Comparison of ENCODE assay signal across 1 cellular context in the genomic region with DNA sequence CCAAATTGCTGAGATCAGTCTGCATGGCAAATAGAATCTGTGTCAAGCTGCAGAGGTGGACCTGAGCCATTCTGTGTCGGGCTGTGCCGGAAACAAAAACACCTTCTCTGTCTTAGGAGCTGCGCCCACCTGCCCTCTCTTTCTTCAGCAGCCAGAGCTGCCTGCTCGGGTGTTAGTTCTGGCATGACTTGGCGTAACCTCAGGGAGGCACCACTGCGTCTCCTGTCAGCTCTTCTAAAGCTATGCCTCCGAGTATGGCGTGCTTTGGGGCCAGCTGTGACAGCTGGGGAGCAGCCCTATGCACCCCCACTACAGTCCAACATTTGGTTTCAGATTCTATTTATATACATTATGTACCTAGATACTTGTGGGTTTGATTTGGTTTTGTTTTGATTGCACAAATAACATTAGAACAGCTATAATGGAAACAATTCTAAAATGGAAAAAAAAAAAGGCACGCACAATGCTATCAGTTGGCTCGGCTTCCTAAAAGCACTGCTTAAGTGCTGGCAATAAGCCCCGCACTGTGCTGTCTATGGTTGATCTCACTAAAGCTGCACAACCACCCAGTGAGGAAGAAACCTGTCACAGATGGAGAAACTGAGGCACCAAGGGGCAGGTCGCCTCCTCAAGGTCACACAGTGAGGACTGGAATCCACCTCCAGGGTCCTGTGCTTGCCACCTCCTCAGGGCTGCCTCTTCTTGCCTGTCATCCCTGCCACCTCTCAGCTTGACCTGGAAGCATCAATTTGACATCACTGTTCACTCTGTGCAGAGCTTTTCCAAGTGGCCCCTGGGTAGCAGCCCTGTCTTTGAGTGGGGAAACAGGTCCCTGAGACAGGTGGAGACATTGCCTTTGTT.
TF ChIP-seq lines count a peak whose summit lies in the region.

No MANE protein-coding gene starts in this region.

TF ChIP-seq in H1, 55 proteins besides CTCF, POLR2A, EP300 and RAD21:
- TF ChIP-seq ZNF274 (IDR thresholded peaks at IDR 0.05; ENCODE audit: borderline replicate concordance, extremely low read depth, low read length): no peak
- TF ChIP-seq POU5F1 (IDR thresholded peaks at IDR 0.05; ENCODE audit: low read depth, low read length): no peak
- TF ChIP-seq CBX5 (IDR thresholded peaks at IDR 0.05; ENCODE audit: low read depth, low read length): no peak
- TF ChIP-seq, protein P1, sequence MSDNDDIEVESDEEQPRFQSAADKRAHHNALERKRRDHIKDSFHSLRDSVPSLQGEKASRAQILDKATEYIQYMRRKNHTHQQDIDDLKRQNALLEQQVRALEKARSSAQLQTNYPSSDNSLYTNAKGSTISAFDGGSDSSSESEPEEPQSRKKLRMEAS (IDR thresholded peaks at IDR 0.05): no peak
- TF ChIP-seq ASH2L (IDR thresholded peaks at IDR 0.05; ENCODE audit: low read length): no peak
- TF ChIP-seq SRF (IDR thresholded peaks at IDR 0.05; ENCODE audit: low read depth, low read length): no peak
- TF ChIP-seq, protein P2, sequence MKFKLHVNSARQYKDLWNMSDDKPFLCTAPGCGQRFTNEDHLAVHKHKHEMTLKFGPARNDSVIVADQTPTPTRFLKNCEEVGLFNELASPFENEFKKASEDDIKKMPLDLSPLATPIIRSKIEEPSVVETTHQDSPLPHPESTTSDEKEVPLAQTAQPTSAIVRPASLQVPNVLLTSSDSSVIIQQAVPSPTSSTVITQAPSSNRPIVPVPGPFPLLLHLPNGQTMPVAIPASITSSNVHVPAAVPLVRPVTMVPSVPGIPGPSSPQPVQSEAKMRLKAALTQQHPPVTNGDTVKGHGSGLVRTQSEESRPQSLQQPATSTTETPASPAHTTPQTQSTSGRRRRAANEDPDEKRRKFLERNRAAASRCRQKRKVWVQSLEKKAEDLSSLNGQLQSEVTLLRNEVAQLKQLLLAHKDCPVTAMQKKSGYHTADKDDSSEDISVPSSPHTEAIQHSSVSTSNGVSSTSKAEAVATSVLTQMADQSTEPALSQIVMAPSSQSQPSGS (IDR thresholded peaks at IDR 0.05; ENCODE audit: low read length): no peak
- TF ChIP-seq, protein P3, sequence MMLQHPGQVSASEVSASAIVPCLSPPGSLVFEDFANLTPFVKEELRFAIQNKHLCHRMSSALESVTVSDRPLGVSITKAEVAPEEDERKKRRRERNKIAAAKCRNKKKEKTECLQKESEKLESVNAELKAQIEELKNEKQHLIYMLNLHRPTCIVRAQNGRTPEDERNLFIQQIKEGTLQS (IDR thresholded peaks at IDR 0.05; ENCODE audit: insufficient read depth, low read depth, low read length): no peak
- no peak for TF ChIP-seq HDAC2 (IDR thresholded peaks at IDR 0.05; ENCODE audit: borderline replicate concordance in 1 of 2, low read depth in 2 of 2, low read length in 2 of 2)
- no peak for TF ChIP-seq SUZ12 (IDR thresholded peaks at IDR 0.05; ENCODE audit: low read length)
- TF ChIP-seq CEBPB (IDR thresholded peaks at IDR 0.05; ENCODE audit: low read depth, low read length): no peak
- TF ChIP-seq CHD2 (IDR thresholded peaks at IDR 0.05; ENCODE audit: low read length): no peak
- no peak for TF ChIP-seq TEAD4 (IDR thresholded peaks at IDR 0.05; ENCODE audit: low read depth, low read length)
- TF ChIP-seq, protein P4, sequence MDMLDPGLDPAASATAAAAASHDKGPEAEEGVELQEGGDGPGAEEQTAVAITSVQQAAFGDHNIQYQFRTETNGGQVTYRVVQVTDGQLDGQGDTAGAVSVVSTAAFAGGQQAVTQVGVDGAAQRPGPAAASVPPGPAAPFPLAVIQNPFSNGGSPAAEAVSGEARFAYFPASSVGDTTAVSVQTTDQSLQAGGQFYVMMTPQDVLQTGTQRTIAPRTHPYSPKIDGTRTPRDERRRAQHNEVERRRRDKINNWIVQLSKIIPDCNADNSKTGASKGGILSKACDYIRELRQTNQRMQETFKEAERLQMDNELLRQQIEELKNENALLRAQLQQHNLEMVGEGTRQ (IDR thresholded peaks at IDR 0.05; ENCODE audit: low read length): no peak
- TF ChIP-seq RNF2 (IDR thresholded peaks at IDR 0.05; ENCODE audit: borderline replicate concordance, low read depth, low read length, missing control alignments, poor library complexity, severe bottlenecking): no peak
